Comparison of ENCODE assay signal across 11 cellular contexts in genomic region chr6:36607782-36608386, GRCh38. TPM values are rescaled to one million over a fixed set of nuclear protein-coding genes. Genes with fewer than 3 reads are reported as not detected.
DNase-seq lines count a peak whose midpoint lies in the region; ATAC-seq and TF ChIP-seq lines count a peak whose summit lies in the region.
"Had no signal": no experiment of that assay in that cellular context is flagged by ENCODE, and none has a peak within 500 bp of the region (broad histone marks: within the 10 kb centered on the region; RNA-seq: fewer than 3 reads in every experiment).

No MANE protein-coding gene starts in this region.

- no peak for DNase-seq in activated T-cell treated with anti-CD3 and anti-CD28 coated beads, Interleukin-2, amount 50 U/mL, for 72 hours
- no peak for DNase-seq in activated T-cell treated with anti-CD3 and anti-CD28 coated beads, Interleukin-2, amount 50 U/mL, for 4 hours
- DNase-seq in left lung (no peak), EL (no peak)
- DNase-seq in stimulated activated naive CD4-positive, alpha-beta T cell (lab: John Stamatoyannopoulos, UW), result no peak
- DNase-seq: C1 segment of cervical spinal cord, foreskin melanocyte had no signal

- intact Hi-C loops in left lung (cut with DNase I), result no loop called here

- H3K27ac ChIP-seq in left lung (peak overlapping the region in 1 of 2 donors; percentile 42), subcutaneous abdominal adipose tissue (ENCODE audit: low read depth, low read length) (peak overlapping the region; percentile 69)

- peaks cover 27 to 59% of the 10 kb centered on the region in 2 donors for H3K36me3 Mint-ChIP-seq in activated T-cell treated with anti-CD3 and anti-CD28 coated beads, Interleukin-2, amount 50 U/mL, for 72 hours (ENCODE audit: insufficient read depth in 2 of 2)
- peaks cover 70% of the 10 kb centered on the region for H3K36me3 Mint-ChIP-seq in activated T-cell treated with anti-CD3 and anti-CD28 coated beads, Interleukin-2, amount 50 U/mL, for 4 hours (ENCODE audit: insufficient read depth)
- peaks cover 100% of the 10 kb centered on the region for H3K36me3 Mint-ChIP-seq in activated T-helper 17 cell treated with anti-CD3 and anti-CD28 coated beads, Interleukin-2, amount 50 U/mL, for 72 hours (ENCODE audit: low read depth)

- H3K9me3 ChIP-seq in left lung, result no peaks in the 10 kb centered on the region
- no peaks in the 10 kb centered on the region for H3K9me3 ChIP-seq in subcutaneous abdominal adipose tissue (ENCODE audit: control insufficient read depth in 5 of 5, low read length in 5 of 5)
- H3K9me3 ChIP-seq: neutrophil had no signal

- H3K36me3 ChIP-seq in left lung (peaks cover 0 to 100% of the 10 kb centered on the region in 2 donors), subcutaneous abdominal adipose tissue (ENCODE audit: control insufficient read depth in 5 of 5, insufficient read depth in 5 of 5, low read length in 5 of 5) (peaks cover 31 to 88% (median 73%) of the 10 kb centered on the region in 5 donors)

- no peak overlapping the region for H3K4me3 Mint-ChIP-seq in activated T-cell treated with anti-CD3 and anti-CD28 coated beads, Interleukin-2, amount 50 U/mL, for 72 hours
- H3K4me3 Mint-ChIP-seq in activated T-cell treated with anti-CD3 and anti-CD28 coated beads, Interleukin-2, amount 50 U/mL, for 4 hours, result no peak overlapping the region
- peak overlapping the region; percentile 2 for H3K4me3 Mint-ChIP-seq in activated T-helper 17 cell treated with anti-CD3 and anti-CD28 coated beads, Interleukin-2, amount 50 U/mL, for 72 hours

- H3K27me3 ChIP-seq in left lung (no peaks in the 10 kb centered on the region), subcutaneous abdominal adipose tissue (ENCODE audit: control insufficient read depth in 5 of 5, insufficient read depth in 4 of 5, low read length in 5 of 5) (no peaks in the 10 kb centered on the region)
- H3K27me3 ChIP-seq: neutrophil had no signal

- no peaks in the 10 kb centered on the region for H3K9me3 Mint-ChIP-seq in activated T-cell treated with anti-CD3 and anti-CD28 coated beads, Interleukin-2, amount 50 U/mL, for 72 hours
- no peaks in the 10 kb centered on the region for H3K9me3 Mint-ChIP-seq in activated T-cell treated with anti-CD3 and anti-CD28 coated beads, Interleukin-2, amount 50 U/mL, for 4 hours
- no peaks in the 10 kb centered on the region for H3K9me3 Mint-ChIP-seq in activated T-helper 17 cell treated with anti-CD3 and anti-CD28 coated beads, Interleukin-2, amount 50 U/mL, for 72 hours

- H3K27me3 Mint-ChIP-seq in activated T-cell treated with anti-CD3 and anti-CD28 coated beads, Interleukin-2, amount 50 U/mL, for 72 hours (ENCODE audit: low read depth), result no peaks in the 10 kb centered on the region
- no peaks in the 10 kb centered on the region for H3K27me3 Mint-ChIP-seq in activated T-cell treated with anti-CD3 and anti-CD28 coated beads, Interleukin-2, amount 50 U/mL, for 4 hours (ENCODE audit: low read depth)
- H3K27me3 Mint-ChIP-seq in activated T-helper 17 cell treated with anti-CD3 and anti-CD28 coated beads, Interleukin-2, amount 50 U/mL, for 72 hours, result no peaks in the 10 kb centered on the region

- H3K4me1 ChIP-seq in left lung (peaks cover 15 to 63% of the 10 kb centered on the region in 2 donors), subcutaneous abdominal adipose tissue (ENCODE audit: control insufficient read depth in 5 of 5, insufficient read depth in 5 of 5, low read length in 5 of 5) (peaks cover 0 to 43% (median 30%) of the 10 kb centered on the region in 5 donors)

- no peak for TF ChIP-seq CTCF in left lung (IDR thresholded peaks at IDR 0.05)

- ATAC-seq in activated T-cell treated with anti-CD3 and anti-CD28 coated beads, Interleukin-2, amount 50 U/mL, for 72 hours (replicated peaks in 1 of 2), result no peak
- no peak for ATAC-seq in activated T-cell treated with anti-CD3 and anti-CD28 coated beads, Interleukin-2, amount 50 U/mL, for 4 hours
- no peak for ATAC-seq in activated T-helper 17 cell treated with anti-CD3 and anti-CD28 coated beads, Interleukin-2, amount 50 U/mL, for 72 hours (replicated peaks)
- ATAC-seq in left lung (peak; percentile 27), HG03571 (IDR thresholded peaks at IDR 0.05; ENCODE audit: unreplicated experiment) (no peak)

- H3K9ac ChIP-seq in subcutaneous abdominal adipose tissue (ENCODE audit: low read length in 5 of 5), result no peak overlapping the region

- H3K4me3 ChIP-seq in left lung (no peak overlapping the region), subcutaneous abdominal adipose tissue (ENCODE audit: low read depth in 1 of 5, low read length in 5 of 5) (no peak overlapping the region)

- peaks cover 52% of the 10 kb centered on the region for H3K4me1 Mint-ChIP-seq in activated T-cell treated with anti-CD3 and anti-CD28 coated beads, Interleukin-2, amount 50 U/mL, for 72 hours (ENCODE audit: low read depth)
- H3K4me1 Mint-ChIP-seq in activated T-cell treated with anti-CD3 and anti-CD28 coated beads, Interleukin-2, amount 50 U/mL, for 4 hours (ENCODE audit: low read depth), result peaks cover 66% of the 10 kb centered on the region
- peaks cover 29% of the 10 kb centered on the region for H3K4me1 Mint-ChIP-seq in activated T-helper 17 cell treated with anti-CD3 and anti-CD28 coated beads, Interleukin-2, amount 50 U/mL, for 72 hours

- H3K27ac Mint-ChIP-seq in activated T-cell treated with anti-CD3 and anti-CD28 coated beads, Interleukin-2, amount 50 U/mL, for 72 hours, result peak overlapping the region; percentile 82
- peak overlapping the region; percentile 73 for H3K27ac Mint-ChIP-seq in activated T-helper 17 cell treated with anti-CD3 and anti-CD28 coated beads, Interleukin-2, amount 50 U/mL, for 72 hours

RNA-seq across cellular contexts. Expression of gene SRSF3, which starts 13.7 kb away (rescaled TPM):
- total RNA-seq in activated T-cell treated with anti-CD3 and anti-CD28 coated beads, Interleukin-2, amount 50 U/mL, for 72 hours, result 100 to 1,000 TPM; 409 to 541 TPM
- total RNA-seq in activated T-cell treated with anti-CD3 and anti-CD28 coated beads, Interleukin-2, amount 50 U/mL, for 4 hours, result 100 to 1,000 TPM; 751 to 800 (median 779) TPM
- total RNA-seq in activated T-helper 17 cell treated with anti-CD3 and anti-CD28 coated beads, Interleukin-2, amount 50 U/mL, for 72 hours, result 100 to 1,000 TPM; 277 to 473 TPM
- total RNA-seq in left lung, result 100 to 1,000 TPM; 173 to 253 TPM
